15 cellular contexts compared by ENCODE assay signal in the genomic region with DNA sequence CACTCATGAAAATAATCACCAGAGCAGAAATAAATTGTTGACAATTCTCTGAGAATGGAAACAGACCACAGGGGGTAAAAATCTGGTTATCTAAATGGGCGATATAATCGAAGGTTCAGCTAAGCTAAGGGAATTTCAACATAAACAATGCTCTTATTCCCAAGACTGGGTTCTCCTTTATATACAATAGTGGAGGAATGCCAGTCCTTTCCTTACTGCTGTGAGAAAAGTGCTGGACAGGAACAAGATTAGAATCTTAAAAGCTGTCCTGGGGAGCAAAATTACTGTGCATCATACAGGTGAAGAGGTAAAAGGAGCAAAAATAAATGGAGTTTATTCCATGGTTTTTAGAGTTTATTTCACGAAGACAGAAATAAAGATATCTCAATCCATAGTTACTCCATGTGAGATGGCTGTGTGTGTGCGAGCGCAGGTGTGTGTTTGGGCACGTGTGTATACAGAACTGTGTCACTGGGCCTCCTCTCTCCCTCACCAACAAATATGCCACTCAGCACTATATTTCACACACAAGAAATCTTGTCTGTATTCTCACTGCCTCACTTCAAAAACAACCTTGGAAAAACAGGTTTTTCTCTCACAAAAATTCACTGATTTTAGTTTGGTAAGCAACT.
"Had no signal": no experiment of that assay in that cellular context is flagged by ENCODE, and none has a peak within 500 bp of the region (broad histone marks: within the 10 kb centered on the region; RNA-seq: fewer than 3 reads in every experiment).

No MANE protein-coding gene starts in this region.

- H3K36me3 Mint-ChIP-seq: activated naive CD8-positive, alpha-beta T cell treated with anti-CD3 and anti-CD28 coated beads, Interleukin-2, amount 10 ng/mL, durations not matched to agents 7 days and 5 days; natural killer cell treated with Interleukin-12 subunit alpha and Interleukin-12 subunit beta and Interleukin-15 and Interleukin-18, amount 100 ng/mL, for 72 hours had no signal

- H3K27me3 Mint-ChIP-seq: activated CD4-positive, alpha-beta T cell treated with anti-CD3 and anti-CD28 coated beads for 36 hours; natural killer cell treated with Interleukin-12 subunit alpha and Interleukin-12 subunit beta and Interleukin-15 and Interleukin-18, amount 100 ng/mL, for 72 hours; stimulated activated naive CD8-positive, alpha-beta T cell treated with anti-CD3 and anti-CD28 coated beads, Interleukin-15, amount 100 ng/mL, for 72 hours had no signal

- ATAC-seq: activated CD4-positive, alpha-beta T cell treated with anti-CD3 and anti-CD28 coated beads for 36 hours; activated CD8-positive, alpha-beta T cell treated with anti-CD3 and anti-CD28 coated beads, Interleukin-2, amount 10 ng/mL, durations not matched to agents 7 days and 5 days; left lobe of liver; natural killer cell treated with Interleukin-12 subunit alpha and Interleukin-12 subunit beta and Interleukin-15 and Interleukin-18, amount 100 ng/mL, for 72 hours; stimulated activated naive CD8-positive, alpha-beta T cell treated with anti-CD3 and anti-CD28 coated beads, Interleukin-15, amount 100 ng/mL, for 72 hours had no signal

- H3K9me3 Mint-ChIP-seq: stimulated activated naive CD8-positive, alpha-beta T cell treated with anti-CD3 and anti-CD28 coated beads, Interleukin-15, amount 100 ng/mL, for 72 hours had no signal

- H3K27ac ChIP-seq: ascending aorta, thoracic aorta had no signal

- H3K36me3 ChIP-seq: ascending aorta, thoracic aorta had no signal

- H3K9me3 ChIP-seq: ascending aorta, thoracic aorta had no signal

- H3K4me3 Mint-ChIP-seq: activated CD4-positive, alpha-beta T cell treated with anti-CD3 and anti-CD28 coated beads for 36 hours; activated CD8-positive, alpha-beta T cell treated with anti-CD3 and anti-CD28 coated beads, Interleukin-2, amount 10 ng/mL, durations not matched to agents 7 days and 5 days; activated naive CD8-positive, alpha-beta T cell treated with anti-CD3 and anti-CD28 coated beads, Interleukin-2, amount 10 ng/mL, durations not matched to agents 7 days and 5 days; natural killer cell treated with Interleukin-12 subunit alpha and Interleukin-12 subunit beta and Interleukin-15 and Interleukin-18, amount 100 ng/mL, for 72 hours; stimulated activated naive CD8-positive, alpha-beta T cell treated with anti-CD3 and anti-CD28 coated beads, Interleukin-15, amount 100 ng/mL, for 72 hours had no signal

- DNase-seq: activated CD4-positive, alpha-beta T cell treated with anti-CD3 and anti-CD28 coated beads for 36 hours; activated CD8-positive, alpha-beta memory T cell treated with anti-CD3 and anti-CD28 coated beads, Interleukin-2, amount 50 U/mL, for 48 hours; activated CD8-positive, alpha-beta T cell treated with anti-CD3 and anti-CD28 coated beads, Interleukin-2, amount 10 ng/mL, durations not matched to agents 7 days and 5 days; activated naive CD8-positive, alpha-beta T cell treated with anti-CD3 and anti-CD28 coated beads, Interleukin-2, amount 10 ng/mL, durations not matched to agents 7 days and 5 days; foreskin melanocyte; head of caudate nucleus; stimulated activated CD4-positive, alpha-beta T cell treated with anti-CD3 and anti-CD28 coated beads, Interleukin-15, amount 100 ng/mL, for 24 hours; stimulated activated CD4-positive, alpha-beta T cell treated with anti-CD3 and anti-CD28 coated beads, Interleukin-4, amount 100 ng/mL, for 24 hours; stimulated activated naive CD8-positive, alpha-beta T cell treated with anti-CD3 and anti-CD28 coated beads, Interleukin-15, amount 100 ng/mL, for 72 hours; T-helper 9 cell had no signal

- H3K4me1 ChIP-seq: ascending aorta had no signal

- H3K4me3 ChIP-seq: ascending aorta, thoracic aorta had no signal

- H3K4me1 Mint-ChIP-seq: activated CD4-positive, alpha-beta T cell treated with anti-CD3 and anti-CD28 coated beads for 36 hours; activated naive CD8-positive, alpha-beta T cell treated with anti-CD3 and anti-CD28 coated beads, Interleukin-2, amount 10 ng/mL, durations not matched to agents 7 days and 5 days; stimulated activated naive CD8-positive, alpha-beta T cell treated with anti-CD3 and anti-CD28 coated beads, Interleukin-15, amount 100 ng/mL, for 72 hours had no signal

- H3K27ac Mint-ChIP-seq: activated CD4-positive, alpha-beta T cell treated with anti-CD3 and anti-CD28 coated beads for 36 hours; activated CD8-positive, alpha-beta T cell treated with anti-CD3 and anti-CD28 coated beads, Interleukin-2, amount 10 ng/mL, durations not matched to agents 7 days and 5 days; activated naive CD8-positive, alpha-beta T cell treated with anti-CD3 and anti-CD28 coated beads, Interleukin-2, amount 10 ng/mL, durations not matched to agents 7 days and 5 days; natural killer cell treated with Interleukin-12 subunit alpha and Interleukin-12 subunit beta and Interleukin-15 and Interleukin-18, amount 100 ng/mL, for 72 hours; stimulated activated naive CD8-positive, alpha-beta T cell treated with anti-CD3 and anti-CD28 coated beads, Interleukin-15, amount 100 ng/mL, for 72 hours had no signal

- FAIRE-seq: urothelium cell line had no signal
